In genomic region chr10:94146313-94146712, GRCh38 we compare ENCODE assay signal across 32 cellular contexts.
"Had no signal": no experiment of that assay in that cellular context is flagged by ENCODE, and none has a peak within 500 bp of the region (broad histone marks: within the 10 kb centered on the region; RNA-seq: fewer than 3 reads in every experiment).

No MANE protein-coding gene starts in this region.

- ATAC-seq: activated CD4-positive, CD25-positive, alpha-beta regulatory T cell treated with anti-CD3 and anti-CD28 coated beads, Interleukin-2, amount 50 U/mL, for 24 hours; activated CD8-positive, alpha-beta T cell treated with anti-CD3 and anti-CD28 coated beads for 36 hours; activated T-cell treated with anti-CD3 and anti-CD28 coated beads, Interleukin-2, amount 50 U/mL, for 4 hours; activated T-helper 17 cell treated with anti-CD3 and anti-CD28 coated beads, Interleukin-2, amount 50 U/mL, for 72 hours; body of pancreas; esophagus mucosa; foreskin keratinocyte; gastrocnemius medialis; T-helper 17 cell had no signal

- H3K27me3 ChIP-seq: body of pancreas, colonic mucosa, dorsolateral prefrontal cortex, gastrocnemius medialis, heart left ventricle had no signal

- DNase-seq: activated B cell treated with CpG ODN at 0.5 μM for 24 hours; activated CD4-positive, alpha-beta T cell treated with anti-CD3 and anti-CD28 coated beads for 48 hours; activated CD4-positive, alpha-beta T cell treated with anti-CD3 and anti-CD28 coated beads, Interleukin-2, amount 50 U/mL, for 1 hour; activated CD4-positive, alpha-beta T cell treated with anti-CD3 and anti-CD28 coated beads, Interleukin-2, amount 50 U/mL, for 48 hours; activated CD8-positive, alpha-beta memory T cell treated with anti-CD3 and anti-CD28 coated beads for 24 hours; activated CD8-positive, alpha-beta T cell treated with anti-CD3 and anti-CD28 coated beads for 36 hours; activated effector memory CD4-positive, alpha-beta T cell treated with Interleukin-2 at 50 U/mL for 16 hours; activated gamma-delta T cell treated with Interleukin-2 at 50 U/mL for 16 hours; activated naive CD4-positive, alpha-beta T cell treated with Interleukin-2 at 50 U/mL for 16 hours; activated naive CD8-positive, alpha-beta T cell treated with anti-CD3 and anti-CD28 coated beads, Interleukin-2, amount 10 ng/mL, durations not matched to agents 7 days and 5 days; activated T-cell treated with anti-CD3 and anti-CD28 coated beads, Interleukin-2, amount 50 U/mL, for 4 hours; body of pancreas; central memory CD4-positive, alpha-beta T cell; cerebellar nuclear complex; colonic mucosa; dorsolateral prefrontal cortex; effector memory CD4-positive, alpha-beta T cell; endodermal cell; foreskin keratinocyte; gastrocnemius medialis; glutamatergic neuron; T-helper 1 cell; T-helper 17 cell; T1000; WERI-Rb-1 had no signal

- H3K27ac Mint-ChIP-seq: activated B cell treated with CpG ODN at 0.5 μM for 24 hours; activated CD8-positive, alpha-beta T cell treated with anti-CD3 and anti-CD28 coated beads for 36 hours; activated naive CD4-positive, alpha-beta T cell treated with anti-CD3 and anti-CD28 coated beads, Interleukin-2, amount 50 U/mL, for 24 hours; activated naive CD8-positive, alpha-beta T cell treated with anti-CD3 and anti-CD28 coated beads, Interleukin-2, amount 10 ng/mL, durations not matched to agents 7 days and 5 days; activated T-helper 17 cell treated with anti-CD3 and anti-CD28 coated beads, Interleukin-2, amount 50 U/mL, for 72 hours; dendritic cell treated with granulocyte-macrophage colony-stimulating factor and Interleukin-4, amounts not matched to agents 40 ng/mL and 50 ng/mL, for 4 days; endodermal cell; T-helper 17 cell; T-helper 2 cell treated with Interferon-gamma antibody and Interleukin-4, amounts not matched to agents 5 μg/mL and 100 μg/mL, for 36 hours had no signal

- H3K36me3 ChIP-seq: colonic mucosa, gastrocnemius medialis, heart left ventricle, WERI-Rb-1 had no signal

- H3K27me3 Mint-ChIP-seq: activated naive CD8-positive, alpha-beta T cell treated with anti-CD3 and anti-CD28 coated beads, Interleukin-2, amount 10 ng/mL, durations not matched to agents 7 days and 5 days; dendritic cell treated with granulocyte-macrophage colony-stimulating factor and Interleukin-4, amounts not matched to agents 40 ng/mL and 50 ng/mL, for 4 days had no signal

- H3K9me3 Mint-ChIP-seq: activated CD8-positive, alpha-beta T cell treated with anti-CD3 and anti-CD28 coated beads for 36 hours; activated naive CD4-positive, alpha-beta T cell treated with anti-CD3 and anti-CD28 coated beads, Interleukin-2, amount 50 U/mL, for 24 hours; activated naive CD8-positive, alpha-beta T cell treated with anti-CD3 and anti-CD28 coated beads, Interleukin-2, amount 10 ng/mL, durations not matched to agents 7 days and 5 days; activated T-cell treated with anti-CD3 and anti-CD28 coated beads, Interleukin-2, amount 50 U/mL, for 4 hours; activated T-helper 17 cell treated with anti-CD3 and anti-CD28 coated beads, Interleukin-2, amount 50 U/mL, for 72 hours; T-helper 2 cell treated with Interferon-gamma antibody and Interleukin-4, amounts not matched to agents 5 μg/mL and 100 μg/mL, for 36 hours had no signal

- H3K4me1 Mint-ChIP-seq: activated B cell treated with CpG ODN at 0.5 μM for 24 hours; activated naive CD4-positive, alpha-beta T cell treated with anti-CD3 and anti-CD28 coated beads, Interleukin-2, amount 50 U/mL, for 24 hours; activated naive CD8-positive, alpha-beta T cell treated with anti-CD3 and anti-CD28 coated beads, Interleukin-2, amount 10 ng/mL, durations not matched to agents 7 days and 5 days; activated T-helper 17 cell treated with anti-CD3 and anti-CD28 coated beads, Interleukin-2, amount 50 U/mL, for 72 hours; T-helper 17 cell had no signal

- H3K4me3 ChIP-seq: body of pancreas, colonic mucosa, dorsolateral prefrontal cortex, gastrocnemius medialis, heart left ventricle had no signal

- H3K9me3 ChIP-seq: body of pancreas, colonic mucosa, gastrocnemius medialis had no signal

- H3K4me1 ChIP-seq: body of pancreas, colonic mucosa, foreskin keratinocyte had no signal

- H3K27ac ChIP-seq: body of pancreas, colonic mucosa, dorsolateral prefrontal cortex, foreskin keratinocyte, gastrocnemius medialis, WERI-Rb-1 had no signal

- H3K4me3 Mint-ChIP-seq: activated B cell treated with CpG ODN at 0.5 μM for 24 hours; activated CD8-positive, alpha-beta T cell treated with anti-CD3 and anti-CD28 coated beads for 36 hours; activated naive CD4-positive, alpha-beta T cell treated with anti-CD3 and anti-CD28 coated beads, Interleukin-2, amount 50 U/mL, for 24 hours; activated naive CD8-positive, alpha-beta T cell treated with anti-CD3 and anti-CD28 coated beads, Interleukin-2, amount 10 ng/mL, durations not matched to agents 7 days and 5 days; activated T-cell treated with anti-CD3 and anti-CD28 coated beads, Interleukin-2, amount 50 U/mL, for 4 hours; activated T-helper 17 cell treated with anti-CD3 and anti-CD28 coated beads, Interleukin-2, amount 50 U/mL, for 72 hours; dendritic cell treated with granulocyte-macrophage colony-stimulating factor and Interleukin-4, amounts not matched to agents 40 ng/mL and 50 ng/mL, for 4 days; endodermal cell; T-helper 17 cell; T-helper 2 cell treated with Interferon-gamma antibody and Interleukin-4, amounts not matched to agents 5 μg/mL and 100 μg/mL, for 36 hours had no signal
